23 cellular contexts compared by ENCODE assay signal in genomic region chr1:40268211-40268610, GRCh38. TPM values are rescaled to one million over a fixed set of nuclear protein-coding genes. Genes with fewer than 3 reads are reported as not detected.
DNase-seq lines count a peak whose midpoint lies in the region; ATAC-seq and TF ChIP-seq lines count a peak whose summit lies in the region.
"Had no signal": no experiment of that assay in that cellular context is flagged by ENCODE, and none has a peak within 500 bp of the region (broad histone marks: within the 10 kb centered on the region; RNA-seq: fewer than 3 reads in every experiment).

No MANE protein-coding gene starts in this region.

- no peaks in the 10 kb centered on the region for H3K27me3 Mint-ChIP-seq in stimulated activated naive B cell treated with anti-CD40 and anti-IgM and Interleukin-4, amounts not matched to agents 10 μg/mL and 1 μg/mL and 100 μg/mL, for 72 hours
- H3K27me3 Mint-ChIP-seq: naive B cell; stimulated activated memory B cell treated with anti-CD40 and anti-IgM and Interleukin-4, amounts not matched to agents 10 μg/mL and 1 μg/mL and 100 μg/mL, for 72 hours had no signal

- TF ChIP-seq CTCF in hepatocyte (IDR thresholded peaks at IDR 0.05; ENCODE audit: poor library complexity) (no peak), gastrocnemius medialis (IDR thresholded peaks at IDR 0.05 in 4 of 5, conservative IDR thresholded peaks at IDR 0.05 in 1 of 5) (no peak)

- H3K27ac ChIP-seq in GM23248 (peak overlapping the region; percentile 94), hepatocyte (peak overlapping the region; percentile 29), gastrocnemius medialis (peak overlapping the region; percentile 70 to 85 (median 76))

- H3K27me3 ChIP-seq in GM23248 (replicated peaks; ENCODE audit: insufficient read depth): no peaks in the 10 kb centered on the region
- no peaks in the 10 kb centered on the region for H3K27me3 ChIP-seq in adipocyte (replicated peaks; ENCODE audit: control insufficient read depth, insufficient read depth, low read length)
- H3K27me3 ChIP-seq in hepatocyte: no peaks in the 10 kb centered on the region
- no peaks in the 10 kb centered on the region for H3K27me3 ChIP-seq in gastrocnemius medialis

- H3K9me2 ChIP-seq in GM23248 (ENCODE audit: insufficient read depth) (no peaks in the 10 kb centered on the region), hepatocyte (replicated peaks; ENCODE audit: insufficient read depth) (no peaks in the 10 kb centered on the region)

- H3K36me3 Mint-ChIP-seq in stimulated activated naive B cell treated with anti-CD40 and anti-IgM and Interleukin-4, amounts not matched to agents 10 μg/mL and 1 μg/mL and 100 μg/mL, for 72 hours: peaks cover 30 to 38% of the 10 kb centered on the region in 2 donors

- in situ Hi-C loops in GM23248 (cut with MboI) (no loop called here), gastrocnemius medialis (cut with MboI; ENCODE audit: low sequenced_read_pairs in 4 of 4) (no loop called here)

- no peak for TF ChIP-seq POLR2A in gastrocnemius medialis (IDR thresholded peaks at IDR 0.05)

- ATAC-seq in gastrocnemius medialis (no peak), GM18498 (IDR thresholded peaks at IDR 0.05; ENCODE audit: unreplicated experiment) (no peak)
- ATAC-seq in stimulated activated naive B cell treated with anti-CD40 and anti-IgM and Interleukin-4, amounts not matched to agents 10 μg/mL and 1 μg/mL and 100 μg/mL, for 72 hours (replicated peaks): no peak
- ATAC-seq: GM23338; stimulated activated memory B cell treated with anti-CD40 and anti-IgM and Interleukin-4, amounts not matched to agents 10 μg/mL and 1 μg/mL and 100 μg/mL, for 72 hours had no signal

- H3K4me3 ChIP-seq in GM23248: peak overlapping the region; percentile 1; the same call in 1 of the 2 replicates
- peak overlapping the region; percentile 12 for H3K4me3 ChIP-seq in adipocyte (ENCODE audit: low read length)
- no peak overlapping the region for H3K4me3 ChIP-seq in hepatocyte
- no peak overlapping the region for H3K4me3 ChIP-seq in gastrocnemius medialis
- H3K4me3 ChIP-seq: GM23338 had no signal

- peaks cover 42% of the 10 kb centered on the region for H3K36me3 ChIP-seq in GM23248 (ENCODE audit: low read depth)
- H3K36me3 ChIP-seq in adipocyte (ENCODE audit: control insufficient read depth, insufficient read depth, low read length, severe bottlenecking): peaks cover 67% of the 10 kb centered on the region
- no peaks in the 10 kb centered on the region for H3K36me3 ChIP-seq in hepatocyte (replicated peaks; ENCODE audit: insufficient read depth, low read depth)
- H3K36me3 ChIP-seq in gastrocnemius medialis: peaks cover 0 to 52% of the 10 kb centered on the region in 2 donors

- H2AFZ ChIP-seq in GM23248: no peak overlapping the region
- H2AFZ ChIP-seq in hepatocyte: no peak overlapping the region
- H2AFZ ChIP-seq: GM23338 had no signal

- no peak overlapping the region for H3K4me3 Mint-ChIP-seq in stimulated activated naive B cell treated with anti-CD40 and anti-IgM and Interleukin-4, amounts not matched to agents 10 μg/mL and 1 μg/mL and 100 μg/mL, for 72 hours
- H3K4me3 Mint-ChIP-seq: GM23338; naive B cell; stimulated activated memory B cell treated with anti-CD40 and anti-IgM and Interleukin-4, amounts not matched to agents 10 μg/mL and 1 μg/mL and 100 μg/mL, for 72 hours had no signal

- H3F3A ChIP-seq in GM23248 (ENCODE audit: insufficient read depth): peaks cover 52% of the 10 kb centered on the region

- H3K9ac ChIP-seq in GM23248: peak overlapping the region; percentile 77
- peak overlapping the region; percentile 68 for H3K9ac ChIP-seq in adipocyte (ENCODE audit: low read length)

- no peaks in the 10 kb centered on the region; the same call in 1 of the 2 replicates for H4K20me1 ChIP-seq in GM23248 (ENCODE audit: insufficient read depth)
- H4K20me1 ChIP-seq in hepatocyte (ENCODE audit: insufficient read depth, poor library complexity, severe bottlenecking): no peaks in the 10 kb centered on the region

- H3K4me2 ChIP-seq in GM23248 (ENCODE audit: unreplicated experiment): peak overlapping the region; percentile 35
- no peak overlapping the region for H3K4me2 ChIP-seq in hepatocyte
- H3K4me2 ChIP-seq: GM23338 had no signal

- H3K4me1 Mint-ChIP-seq in stimulated activated naive B cell treated with anti-CD40 and anti-IgM and Interleukin-4, amounts not matched to agents 10 μg/mL and 1 μg/mL and 100 μg/mL, for 72 hours: peaks cover 7 to 13% of the 10 kb centered on the region in 2 donors
- H3K4me1 Mint-ChIP-seq: GM23338 had no signal

- H3K9me3 ChIP-seq in GM23248 (ENCODE audit: low read depth): no peaks in the 10 kb centered on the region
- no peaks in the 10 kb centered on the region for H3K9me3 ChIP-seq in adipocyte (ENCODE audit: control insufficient read depth, low read length)
- H3K9me3 ChIP-seq in hepatocyte (ENCODE audit: low read depth): no peaks in the 10 kb centered on the region
- H3K9me3 ChIP-seq in gastrocnemius medialis: no peaks in the 10 kb centered on the region

- no peak overlapping the region for H3K27ac Mint-ChIP-seq in stimulated activated naive B cell treated with anti-CD40 and anti-IgM and Interleukin-4, amounts not matched to agents 10 μg/mL and 1 μg/mL and 100 μg/mL, for 72 hours
- H3K27ac Mint-ChIP-seq: GM23338; stimulated activated memory B cell treated with anti-CD40 and anti-IgM and Interleukin-4, amounts not matched to agents 10 μg/mL and 1 μg/mL and 100 μg/mL, for 72 hours had no signal

- peaks cover 44% of the 10 kb centered on the region for H3K4me1 ChIP-seq in GM23248 (ENCODE audit: insufficient read depth)
- peaks cover 36% of the 10 kb centered on the region for H3K4me1 ChIP-seq in adipocyte (ENCODE audit: control insufficient read depth, insufficient read depth, low read length)
- no peaks in the 10 kb centered on the region for H3K4me1 ChIP-seq in hepatocyte (ENCODE audit: insufficient read depth)
- H3K4me1 ChIP-seq in gastrocnemius medialis: peaks cover 11 to 30% of the 10 kb centered on the region in 2 donors

- peaks cover 71% of the 10 kb centered on the region for H3K79me2 ChIP-seq in GM23248 (ENCODE audit: insufficient read depth)
- peaks cover 27% of the 10 kb centered on the region for H3K79me2 ChIP-seq in hepatocyte

- DNase-seq in GM23248 (no peak), adipocyte (ENCODE audit: low read depth) (no peak), hepatocyte (ENCODE audit: low spot score) (no peak), gastrocnemius medialis (no peak), glomerular visceral epithelial cell (ENCODE audit: extremely low spot score) (no peak), cortex of kidney (lab: John Stamatoyannopoulos, UW) (no peak)
- DNase-seq in stimulated activated naive B cell treated with anti-CD40 and anti-IgM and Interleukin-4, amounts not matched to agents 10 μg/mL and 1 μg/mL and 100 μg/mL, for 72 hours: no peak
- DNase-seq: activated CD4-positive, alpha-beta T cell treated with anti-CD3 and anti-CD28 coated beads for 48 hours; activated CD8-positive, alpha-beta memory T cell treated with anti-CD3 and anti-CD28 coated beads, Interleukin-2, amount 50 U/mL, for 4 hours; activated naive CD4-positive, alpha-beta T cell; anterior cingulate cortex; DND-41; MM.1S; naive B cell; NCI-H1694; stimulated activated CD4-positive, alpha-beta T cell treated with anti-CD3 and anti-CD28 coated beads, Interleukin-12 subunit alpha, Interleukin-12 subunit beta, amount 100 ng/mL, for 4 hours; SW 1271 had no signal

- no peaks in the 10 kb centered on the region for H3K9me3 Mint-ChIP-seq in stimulated activated naive B cell treated with anti-CD40 and anti-IgM and Interleukin-4, amounts not matched to agents 10 μg/mL and 1 μg/mL and 100 μg/mL, for 72 hours
- H3K9me3 Mint-ChIP-seq: GM23338; naive B cell; stimulated activated memory B cell treated with anti-CD40 and anti-IgM and Interleukin-4, amounts not matched to agents 10 μg/mL and 1 μg/mL and 100 μg/mL, for 72 hours had no signal

- intact Hi-C loops in gastrocnemius medialis (cut with DNase I; ENCODE audit: low total_unique reads): no loop called here

RNA-seq across cellular contexts. Expression of gene ZMPSTE24, which starts 10.2 kb away (rescaled TPM):
- total RNA-seq in GM23248 (2014; rRNA removed; shearing (Covaris generic)): 79.9 and 83.2 TPM in 2 replicates
- polyA plus RNA-seq in GM23248 (2016; fragmentation: Nextera tagmentation; extraction: Ambion mirVana) (61.7 and 63.2 TPM in 2 replicates), hepatocyte (32.6 and 35.6 TPM in 2 replicates)
- total RNA-seq in hepatocyte (56.1 and 58.9 TPM in 2 replicates), gastrocnemius medialis (10 to 100 TPM; 19.9 to 31.9 (median 24.0) TPM)

RNA-seq across cellular contexts. Expression of gene TMCO2, which starts 20.5 kb away (rescaled TPM):
- not detected in 2 replicates for total RNA-seq in GM23248 (2014; rRNA removed; shearing (Covaris generic))
- polyA plus RNA-seq in GM23248 (2016; fragmentation: Nextera tagmentation; extraction: Ambion mirVana) (not detected in 2 replicates), hepatocyte (0.69 TPM in 1 of 2 replicates, not detected in the other)
- total RNA-seq in hepatocyte (not detected in 2 replicates), gastrocnemius medialis (not detected)
- total RNA-seq: GM23338, left lobe of liver, RPMI7951, urinary bladder had no signal
- polyA plus RNA-seq: GM23338, urinary bladder had no signal

RNA-seq across cellular contexts. Expression of gene COL9A2, which starts 48.9 kb away (rescaled TPM):
- 0.89 and 2.8 TPM in 2 replicates for total RNA-seq in GM23248 (2014; rRNA removed; shearing (Covaris generic))
- polyA plus RNA-seq in GM23248 (2016; fragmentation: Nextera tagmentation; extraction: Ambion mirVana) (0.80 and 0.91 TPM in 2 replicates), hepatocyte (24.9 and 33.5 TPM in 2 replicates)
- total RNA-seq in hepatocyte (13.3 and 20.6 TPM in 2 replicates), gastrocnemius medialis (1 to 10 TPM in 1 of 4 donors, under 1 TPM in 1, not detected in 2; 0.07 to 8.9 TPM)

Comparison
In these comparisons a context has a peak if more than half of its experiments do, and no peak if none do; other contexts are left out.
1. H3K27ac ChIP-seq: peak in every context shown above with its lines; median percentile 94 in GM23248; 76 in gastrocnemius medialis; 29 in hepatocyte.
2. H3K4me3 ChIP-seq: peak in GM23248 (single experiment) and adipocyte (single experiment); none in hepatocyte (single experiment) and gastrocnemius medialis (0 of 4).